25 cellular contexts compared by ENCODE assay signal in genomic region chr12:14994610-14995009, GRCh38. TPM values are rescaled to one million over a fixed set of nuclear protein-coding genes. Genes with fewer than 3 reads are reported as not detected.
DNase-seq lines count a peak whose midpoint lies in the region; ATAC-seq and TF ChIP-seq lines count a peak whose summit lies in the region.
"Had no signal": no experiment of that assay in that cellular context is flagged by ENCODE, and none has a peak within 500 bp of the region (broad histone marks: within the 10 kb centered on the region; RNA-seq: fewer than 3 reads in every experiment).

No MANE protein-coding gene starts in this region.

- TF ChIP-seq CTCF in fibroblast of villous mesenchyme (IDR thresholded peaks at IDR 0.05; ENCODE audit: insufficient read depth, low read depth, low read length) = no peak
- no peak for TF ChIP-seq CTCF in thyroid gland (IDR thresholded peaks at IDR 0.05)

- H3K9me3 Mint-ChIP-seq in activated naive CD4-positive, alpha-beta T cell treated with anti-CD3 and anti-CD28 coated beads for 36 hours = peaks cover 7% of the 10 kb centered on the region

- WGBS in thyroid gland, 2 donors = 47 to 51% methylated on average over 3 of the region's 3 CpGs

- H3K4me3 ChIP-seq in fibroblast of villous mesenchyme (ENCODE audit: low read depth, low read length) = no peak overlapping the region
- H3K4me3 ChIP-seq in thyroid gland (replicated peaks in 1 of 3) = no peak overlapping the region
- H3K4me3 ChIP-seq: SJSA1 had no signal

- H3K4me1 Mint-ChIP-seq in activated naive CD4-positive, alpha-beta T cell treated with anti-CD3 and anti-CD28 coated beads for 36 hours (ENCODE audit: low read depth) = peaks cover 25% of the 10 kb centered on the region
- peaks cover 24% of the 10 kb centered on the region for H3K4me1 Mint-ChIP-seq in T-helper 17 cell

- H3K36me3 Mint-ChIP-seq in activated naive CD4-positive, alpha-beta T cell treated with anti-CD3 and anti-CD28 coated beads for 36 hours (ENCODE audit: low read depth) = peaks cover 1% of the 10 kb centered on the region
- peaks cover 5% of the 10 kb centered on the region for H3K36me3 Mint-ChIP-seq in T-helper 17 cell (ENCODE audit: low read depth)

- peaks cover 10 to 21% of the 10 kb centered on the region in 2 donors for H3K4me1 ChIP-seq in thyroid gland

- ATAC-seq in T-helper 17 cell (no peak), GM19395 (IDR thresholded peaks at IDR 0.05; ENCODE audit: unreplicated experiment) (no peak), left lobe of liver (no peak)
- ATAC-seq: HCT116 had no signal

- no peak for DNase-seq in activated naive CD4-positive, alpha-beta T cell treated with anti-CD3 and anti-CD28 coated beads for 36 hours
- DNase-seq in activated naive CD4-positive, alpha-beta T cell treated with Interleukin-2 at 50 U/mL for 16 hours = no peak
- DNase-seq in T-helper 17 cell = no peak
- peak; percentile 52 for DNase-seq in fibroblast of villous mesenchyme (ENCODE audit: low read depth)
- DNase-seq in thyroid gland = no peak
- no peak for DNase-seq in left lobe of liver (ENCODE audit: low spot score)
- no peak for DNase-seq in NCI-H146 treated with DMSO at 0.1 percent for 48 hours (lab: John Stamatoyannopoulos, UW; ENCODE audit: unreplicated experiment)
- DNase-seq: activated CD8-positive, alpha-beta memory T cell treated with anti-CD3 and anti-CD28 coated beads, Interleukin-2, amount 50 U/mL, for 48 hours; cortex of kidney; foreskin melanocyte; KG1; kidney glomerular epithelial cell; NCI-H1105; NCI-H2107; NCI-H526 treated with DMSO at 0.1 percent for 48 hours; stimulated activated CD4-positive, alpha-beta T cell treated with anti-CD3 and anti-CD28 coated beads, Interleukin-15, amount 100 ng/mL, for 24 hours; T-helper 9 cell had no signal

- no peaks in the 10 kb centered on the region for H3K9me3 ChIP-seq in T-helper 17 cell (ENCODE audit: control insufficient read depth, low read length, poor library complexity, severe bottlenecking)
- H3K9me3 ChIP-seq in thyroid gland = no peaks in the 10 kb centered on the region
- H3K9me3 ChIP-seq: SJSA1 had no signal

- no peaks in the 10 kb centered on the region for H3K27me3 Mint-ChIP-seq in activated naive CD4-positive, alpha-beta T cell treated with anti-CD3 and anti-CD28 coated beads for 36 hours (ENCODE audit: low read depth)
- H3K27me3 Mint-ChIP-seq in T-helper 17 cell = peaks cover 17% of the 10 kb centered on the region

- CTCF ChIA-PET in activated naive CD4-positive, alpha-beta T cell treated with anti-CD3 and anti-CD28 coated beads for 36 hours (lab: Charles Lee) = interaction anchor here (0.6 to 4.5 kb wide), 22 partner anchors 11 to 756 kb away, joined by 3 to 89 read pairs (median 5); partner anchors contain the start of genes ARHGDIB, ART4, C12orf60 and ERP27

- no peak for TF ChIP-seq POLR2A in thyroid gland (IDR thresholded peaks at IDR 0.05)

- intact Hi-C loops in activated naive CD4-positive, alpha-beta T cell treated with anti-CD3 and anti-CD28 coated beads for 36 hours (cut with micrococcal nuclease) = loop anchor here (1.0 to 5.0 kb wide), 11 partner anchors 33 to 538 kb away; partner anchors contain the start of genes ARHGDIB, C12orf60 and WBP11
- intact Hi-C loops in thyroid gland (cut with DNase I) = loop anchor here (2.0 to 10.0 kb wide), 2 partner anchors 60 to 150 kb away; partner anchors contain the start of gene ERP27

- H3K27ac Mint-ChIP-seq in activated naive CD4-positive, alpha-beta T cell treated with anti-CD3 and anti-CD28 coated beads for 36 hours = peak overlapping the region; percentile 50
- peak overlapping the region; percentile 79 for H3K27ac Mint-ChIP-seq in T-helper 17 cell

- no peaks in the 10 kb centered on the region for H3K36me3 ChIP-seq in thyroid gland
- H3K36me3 ChIP-seq: brain microvascular endothelial cell, SJSA1 had no signal

- peak overlapping the region in 2 of 3 donors; percentile 25 to 64 for H3K27ac ChIP-seq in thyroid gland
- H3K27ac ChIP-seq: brain microvascular endothelial cell, SJSA1 had no signal

- H3K27me3 ChIP-seq in thyroid gland = no peaks in the 10 kb centered on the region
- H3K27me3 ChIP-seq: brain microvascular endothelial cell, SJSA1 had no signal

- no peak overlapping the region for H3K4me3 Mint-ChIP-seq in activated naive CD4-positive, alpha-beta T cell treated with anti-CD3 and anti-CD28 coated beads for 36 hours
- peak overlapping the region; percentile 33 for H3K4me3 Mint-ChIP-seq in T-helper 17 cell

RNA-seq across cellular contexts. Expression of gene PDE6H, which starts 21.8 kb away (rescaled TPM):
- total RNA-seq in activated naive CD4-positive, alpha-beta T cell treated with anti-CD3 and anti-CD28 coated beads for 36 hours = not detected
- not detected for total RNA-seq in T-helper 17 cell
- not detected in 2 replicates for total RNA-seq in fibroblast of villous mesenchyme
- total RNA-seq in thyroid gland = not detected
- not detected for total RNA-seq in left lobe of liver
- total RNA-seq: activated naive CD4-positive, alpha-beta T cell treated with anti-CD3 and anti-CD28 coated beads, Interleukin-2, amount 50 U/mL, for 72 hours; G401; PC-3; SJSA1; ureter had no signal

RNA-seq across cellular contexts. Expression of gene ARHGDIB, which starts 33.2 kb away (rescaled TPM):
- total RNA-seq in activated naive CD4-positive, alpha-beta T cell treated with anti-CD3 and anti-CD28 coated beads for 36 hours = 100 to 1,000 TPM; 663 to 730 TPM
- 100 to 1,000 TPM; 895 to 936 TPM for total RNA-seq in T-helper 17 cell
- total RNA-seq in fibroblast of villous mesenchyme = 17.3 and 30.6 TPM in 2 replicates
- 100 to 1,000 TPM in 1 of 4 donors, 10 to 100 TPM in 3; 54.4 to 107 (median 65.9) TPM for total RNA-seq in thyroid gland
- 22.3 TPM for total RNA-seq in left lobe of liver
- total RNA-seq: G401 had no signal

RNA-seq across cellular contexts. Expression of gene ERP27, which starts 56.3 kb away (rescaled TPM):
- 1 to 10 TPM; 1.0 to 1.2 TPM for total RNA-seq in activated naive CD4-positive, alpha-beta T cell treated with anti-CD3 and anti-CD28 coated beads for 36 hours
- 10 to 100 TPM in 1 of 2 donors, 1 to 10 TPM in 1; 9.9 to 14.9 TPM for total RNA-seq in T-helper 17 cell
- total RNA-seq in fibroblast of villous mesenchyme = not detected in 2 replicates
- 10 to 100 TPM in 1 of 4 donors, 1 to 10 TPM in 1, under 1 TPM in 1, not detected in 1; 0.88 to 24.3 (median 5.0) TPM for total RNA-seq in thyroid gland
- 0.30 TPM for total RNA-seq in left lobe of liver
- total RNA-seq: G401, PC-3, SJSA1 had no signal

Comparison
In these comparisons a context has a peak if more than half of its experiments do, and no peak if none do; other contexts are left out.
1. RNA of gene ARHGDIB, which starts 33.2 kb away (total RNA-seq): 895 to 936 TPM in T-helper 17 cell and 663 to 730 TPM in activated naive CD4-positive, alpha-beta T cell treated with anti-CD3 and anti-CD28 coated beads for 36 hours; 54.4 to 107 TPM in thyroid gland, 22.3 TPM in left lobe of liver (single experiment) and 17.3 to 30.6 TPM in fibroblast of villous mesenchyme; every median in the first group is over 4 times any median in the second.